9 cellular contexts compared by ENCODE assay signal in genomic region chr10:100265821-100266485, GRCh38. TPM values are rescaled to one million over a fixed set of nuclear protein-coding genes. Genes with fewer than 3 reads are reported as not detected.
A peak's percentile ranks its signal among the peaks of the same experiment; 100 is the strongest.
DNase-seq lines count a peak whose midpoint lies in the region; ATAC-seq, FAIRE-seq and TF ChIP-seq lines count a peak whose summit lies in the region.
"Had no signal": no experiment of that assay in that cellular context is flagged by ENCODE, and none has a peak within 500 bp of the region (broad histone marks: within the 10 kb centered on the region; RNA-seq: fewer than 3 reads in every experiment).

No MANE protein-coding gene starts in this region.

- no peak for FAIRE-seq in HTR-8/SVneo (lab: Jason Lieb, UNC)

- peaks cover 19% of the 10 kb centered on the region; the same call in 1 of the 2 replicates for H3K36me3 ChIP-seq in SJSA1

- no peak for TF ChIP-seq CTCF in fibroblast of pulmonary artery (IDR thresholded peaks at IDR 0.05; ENCODE audit: low read length, missing control alignments)

- peak overlapping the region; percentile 76 for H3K27ac Mint-ChIP-seq in activated T-cell treated with anti-CD3 and anti-CD28 coated beads, Interleukin-2, amount 50 U/mL, for 72 hours
- H3K27ac Mint-ChIP-seq in stimulated activated naive B cell treated with anti-CD40 and anti-IgM and Interleukin-4, amounts not matched to agents 10 μg/mL and 1 μg/mL and 100 μg/mL, for 72 hours = peak overlapping the region; percentile 51

- peak overlapping the region; percentile 97 to 99 for H3K4me3 Mint-ChIP-seq in activated T-cell treated with anti-CD3 and anti-CD28 coated beads, Interleukin-2, amount 50 U/mL, for 72 hours
- H3K4me3 Mint-ChIP-seq in stimulated activated naive B cell treated with anti-CD40 and anti-IgM and Interleukin-4, amounts not matched to agents 10 μg/mL and 1 μg/mL and 100 μg/mL, for 72 hours = peak overlapping the region; percentile 68 to 100

- DNase-seq in activated T-cell treated with anti-CD3 and anti-CD28 coated beads, Interleukin-2, amount 50 U/mL, for 72 hours = no peak
- no peak for DNase-seq in activated T-cell treated with anti-CD3 and anti-CD28 coated beads, Interleukin-2, amount 50 U/mL, for 1 hour
- no peak for DNase-seq in SJSA1 (ENCODE audit: low read depth in 1 of 2, low spot score in 2 of 2)
- peak; percentile 13 for DNase-seq in fibroblast of pulmonary artery (ENCODE audit: low read depth)
- no peak for DNase-seq in stimulated activated naive B cell treated with anti-CD40 and anti-IgM and Interleukin-4, amounts not matched to agents 10 μg/mL and 1 μg/mL and 100 μg/mL, for 72 hours
- DNase-seq in HTR-8/SVneo (ENCODE audit: insufficient read length, low spot score) = no peak
- DNase-seq: NCI-H2081 had no signal

- H3K4me3 ChIP-seq in SJSA1 (peak overlapping the region; percentile 66; the same call in 1 of the 2 replicates), fibroblast of pulmonary artery (replicated peaks; ENCODE audit: low read depth, low read length) (peak overlapping the region; percentile 99)

- no peaks in the 10 kb centered on the region for H3K27me3 Mint-ChIP-seq in activated T-cell treated with anti-CD3 and anti-CD28 coated beads, Interleukin-2, amount 50 U/mL, for 72 hours (ENCODE audit: low read depth)
- H3K27me3 Mint-ChIP-seq in stimulated activated naive B cell treated with anti-CD40 and anti-IgM and Interleukin-4, amounts not matched to agents 10 μg/mL and 1 μg/mL and 100 μg/mL, for 72 hours = no peaks in the 10 kb centered on the region

- peaks cover 4 to 12% of the 10 kb centered on the region in 2 donors for H3K36me3 Mint-ChIP-seq in activated T-cell treated with anti-CD3 and anti-CD28 coated beads, Interleukin-2, amount 50 U/mL, for 72 hours (ENCODE audit: insufficient read depth in 2 of 2)
- H3K36me3 Mint-ChIP-seq in stimulated activated naive B cell treated with anti-CD40 and anti-IgM and Interleukin-4, amounts not matched to agents 10 μg/mL and 1 μg/mL and 100 μg/mL, for 72 hours = peaks cover 25 to 40% of the 10 kb centered on the region in 2 donors

- peaks cover 27% of the 10 kb centered on the region for H3K4me1 Mint-ChIP-seq in activated T-cell treated with anti-CD3 and anti-CD28 coated beads, Interleukin-2, amount 50 U/mL, for 72 hours (ENCODE audit: low read depth)
- H3K4me1 Mint-ChIP-seq in stimulated activated naive B cell treated with anti-CD40 and anti-IgM and Interleukin-4, amounts not matched to agents 10 μg/mL and 1 μg/mL and 100 μg/mL, for 72 hours = peaks cover 24 to 34% of the 10 kb centered on the region in 2 donors

- H3K27ac ChIP-seq in SJSA1 = no peak overlapping the region

- no peaks in the 10 kb centered on the region for H3K9me3 Mint-ChIP-seq in activated T-cell treated with anti-CD3 and anti-CD28 coated beads, Interleukin-2, amount 50 U/mL, for 72 hours
- H3K9me3 Mint-ChIP-seq in stimulated activated naive B cell treated with anti-CD40 and anti-IgM and Interleukin-4, amounts not matched to agents 10 μg/mL and 1 μg/mL and 100 μg/mL, for 72 hours = no peaks in the 10 kb centered on the region

- ATAC-seq in activated T-cell treated with anti-CD3 and anti-CD28 coated beads, Interleukin-2, amount 50 U/mL, for 72 hours (replicated peaks in 1 of 2) = no peak
- ATAC-seq in stimulated activated naive B cell treated with anti-CD40 and anti-IgM and Interleukin-4, amounts not matched to agents 10 μg/mL and 1 μg/mL and 100 μg/mL, for 72 hours (replicated peaks) = no peak
- ATAC-seq in HG03095 (IDR thresholded peaks at IDR 0.05; ENCODE audit: unreplicated experiment) = no peak
- no peak for ATAC-seq in GM21717 (IDR thresholded peaks at IDR 0.05; ENCODE audit: unreplicated experiment)

- H3K27me3 ChIP-seq in SJSA1 (replicated peaks) = no peaks in the 10 kb centered on the region

- H3K9me3 ChIP-seq in SJSA1 (replicated peaks) = no peaks in the 10 kb centered on the region

- H3K4me1 ChIP-seq in SJSA1 (replicated peaks) = peaks cover 6% of the 10 kb centered on the region; the same call in 1 of the 2 replicates

RNA-seq across cellular contexts. Expression of gene CWF19L1, which starts 1.5 kb away (rescaled TPM):
- 10 to 100 TPM; 54.4 to 73.1 TPM for total RNA-seq in activated T-cell treated with anti-CD3 and anti-CD28 coated beads, Interleukin-2, amount 50 U/mL, for 72 hours
- total RNA-seq in SJSA1 (2014; rRNA removed; shearing (Covaris generic)) = 42.6 and 63.5 TPM in 2 replicates

RNA-seq across cellular contexts. Expression of gene BLOC1S2, which starts 20.5 kb away (rescaled TPM):
- 100 to 1,000 TPM in 1 of 2 donors, 10 to 100 TPM in 1; 78.9 to 110 TPM for total RNA-seq in activated T-cell treated with anti-CD3 and anti-CD28 coated beads, Interleukin-2, amount 50 U/mL, for 72 hours
- 34.6 and 47.7 TPM in 2 replicates for total RNA-seq in SJSA1 (2014; rRNA removed; shearing (Covaris generic))

RNA-seq across cellular contexts. Expression of gene CHUK, which starts 36.6 kb away (rescaled TPM):
- 10 to 100 TPM; 25.0 to 26.6 TPM for total RNA-seq in activated T-cell treated with anti-CD3 and anti-CD28 coated beads, Interleukin-2, amount 50 U/mL, for 72 hours
- 54.4 and 57.4 TPM in 2 replicates for total RNA-seq in SJSA1 (2014; rRNA removed; shearing (Covaris generic))
